1 cellular context compared by ENCODE assay signal in the genomic region with DNA sequence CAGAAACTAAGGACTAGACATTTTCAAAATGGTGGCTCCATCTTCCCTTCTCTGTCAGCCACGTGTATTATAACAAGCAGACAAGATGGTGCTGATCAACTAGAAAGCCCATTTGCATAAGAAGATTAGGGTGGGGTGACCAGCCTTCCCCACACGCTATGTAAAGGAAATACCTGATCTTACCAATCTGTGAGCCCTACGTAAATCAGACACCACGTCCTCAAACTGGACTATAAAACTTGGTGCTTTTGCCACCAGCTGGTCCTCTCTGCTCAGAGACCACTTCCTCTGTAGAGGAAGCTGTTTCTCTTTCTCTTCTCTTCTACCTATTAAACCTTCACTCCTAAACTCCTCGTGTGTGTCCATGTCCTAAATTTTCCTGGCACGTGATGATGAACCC.
TF ChIP-seq lines count a peak whose summit lies in the region.

No MANE protein-coding gene starts in this region.

TF ChIP-seq in IMR-90, 13 proteins besides CTCF, POLR2A, EP300 and RAD21:
- TF ChIP-seq MAFK (IDR thresholded peaks at IDR 0.05; ENCODE audit: low read depth, low read length) = no peak
- TF ChIP-seq NFE2L2 (IDR thresholded peaks at IDR 0.05; ENCODE audit: low read depth, low read length) = no peak
- TF ChIP-seq CEBPB (IDR thresholded peaks at IDR 0.05; ENCODE audit: low read depth, low read length) = no peak
- TF ChIP-seq ELK1 (IDR thresholded peaks at IDR 0.05; ENCODE audit: borderline replicate concordance, low read depth, low read length) = no peak
- no peak for TF ChIP-seq SMC3 (IDR thresholded peaks at IDR 0.05; ENCODE audit: low read depth, low read length)
- TF ChIP-seq MXI1 (IDR thresholded peaks at IDR 0.05; ENCODE audit: borderline replicate concordance, low read depth, low read length) = no peak
- TF ChIP-seq FOS (IDR thresholded peaks at IDR 0.05; ENCODE audit: low read depth, low read length) = no peak
TF ChIP-seq in IMR-90: peak in this region for 0.
